Comparison of ENCODE assay signal across 1 cellular context in the genomic region with DNA sequence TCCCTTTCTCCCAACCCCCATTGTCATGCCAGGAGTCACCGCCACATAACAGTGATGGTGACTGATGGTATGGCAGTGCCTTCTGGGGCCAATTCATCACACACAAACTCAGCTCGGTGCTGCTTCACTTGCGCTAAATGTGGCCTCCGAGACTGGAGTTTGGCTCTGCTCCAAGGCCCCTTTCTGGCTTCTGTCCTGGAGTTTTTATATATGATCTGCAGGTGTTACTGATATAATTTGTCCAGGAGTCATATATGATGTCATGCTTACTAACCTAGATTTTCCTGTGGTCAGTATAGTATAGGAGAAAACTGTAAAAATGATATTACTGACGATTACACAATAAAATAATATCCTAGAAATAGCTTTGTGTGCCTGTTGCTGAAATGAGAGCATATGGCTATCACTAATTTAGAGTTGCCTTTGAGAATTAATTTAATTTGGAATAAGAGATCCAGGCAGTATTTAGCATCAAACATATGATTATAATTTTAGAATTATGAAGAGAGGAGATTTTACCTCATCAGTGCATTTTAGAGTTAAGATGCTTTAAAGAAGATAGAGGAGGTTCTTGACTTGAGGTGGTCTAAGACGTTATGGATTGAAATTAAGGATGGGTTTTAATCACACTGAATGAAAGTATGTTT.
TF ChIP-seq lines count a peak whose summit lies in the region.

No MANE protein-coding gene starts in this region.

TF ChIP-seq in HEK293, 187 proteins besides CTCF, POLR2A, EP300 and RAD21 (continued from another document):
- TF ChIP-seq ZBTB10 (tag by site-specific recombination; IDR thresholded peaks at IDR 0.05) = no peak
- no peak for TF ChIP-seq ZNF121 (tag by site-specific recombination; IDR thresholded peaks at IDR 0.05)
- no peak for TF ChIP-seq ZNF248 (tag by site-specific recombination; IDR thresholded peaks at IDR 0.05)
- TF ChIP-seq, protein P1, sequence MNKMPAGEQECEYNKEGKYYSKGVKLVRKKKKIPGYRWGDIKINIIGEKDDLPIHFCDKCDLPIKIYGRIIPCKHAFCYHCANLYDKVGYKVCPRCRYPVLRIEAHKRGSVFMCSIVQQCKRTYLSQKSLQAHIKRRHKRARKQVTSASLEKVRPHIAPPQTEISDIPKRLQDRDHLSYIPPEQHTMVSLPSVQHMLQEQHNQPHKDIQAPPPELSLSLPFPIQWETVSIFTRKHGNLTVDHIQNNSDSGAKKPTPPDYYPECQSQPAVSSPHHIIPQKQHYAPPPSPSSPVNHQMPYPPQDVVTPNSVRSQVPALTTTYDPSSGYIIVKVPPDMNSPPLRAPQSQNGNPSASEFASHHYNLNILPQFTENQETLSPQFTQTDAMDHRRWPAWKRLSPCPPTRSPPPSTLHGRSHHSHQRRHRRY (tag by site-specific recombination; IDR thresholded peaks at IDR 0.05) = no peak
